27 cellular contexts compared by ENCODE assay signal in the genomic region with DNA sequence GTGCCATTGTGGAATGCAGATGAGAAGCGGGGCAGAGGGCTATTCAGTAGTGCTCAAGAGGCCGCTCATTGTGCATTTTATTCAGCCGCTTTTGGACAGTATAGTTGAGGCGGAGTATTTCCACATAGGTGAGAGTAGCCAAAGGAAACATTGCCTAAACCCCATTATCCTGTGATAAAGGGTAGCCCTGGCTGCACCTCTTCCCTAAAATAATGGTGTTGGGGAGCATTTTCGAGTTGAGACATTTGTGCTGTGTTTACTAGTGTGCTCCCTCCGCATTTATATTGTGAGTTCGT.
DNase-seq lines count a peak whose midpoint lies in the region; ATAC-seq and TF ChIP-seq lines count a peak whose summit lies in the region.
"Had no signal": no experiment of that assay in that cellular context is flagged by ENCODE, and none has a peak within 500 bp of the region (broad histone marks: within the 10 kb centered on the region; RNA-seq: fewer than 3 reads in every experiment).

No MANE protein-coding gene starts in this region.

- H3K79me1 ChIP-seq in mesendoderm (ENCODE audit: low read length) = no peaks in the 10 kb centered on the region

- peak in 1 of 4 donors; percentile 60 for ATAC-seq in psoas muscle
- no peak for ATAC-seq in HG03520 (IDR thresholded peaks at IDR 0.05; ENCODE audit: unreplicated experiment)
- ATAC-seq: body of pancreas, K562 had no signal

- no peak overlapping the region for H2BK120ac ChIP-seq in mesendoderm (ENCODE audit: low read depth, low read length)

- H4K5ac ChIP-seq in mesendoderm (ENCODE audit: low read length) = no peak overlapping the region

- H3K79me2 ChIP-seq in mesendoderm (ENCODE audit: control insufficient read depth, insufficient read depth, low read length) = no peaks in the 10 kb centered on the region

- H3K4me1 Mint-ChIP-seq in HFFc6 (ENCODE audit: low read depth) = peaks cover 29% of the 10 kb centered on the region

- H3K27ac ChIP-seq in VCaP = peak overlapping the region; percentile 56; the same call in 1 of the 2 replicates
- peak overlapping the region; percentile 96 for H3K27ac ChIP-seq in iPS DF 6.9 (ENCODE audit: low read length)
- peak overlapping the region; percentile 83 for H3K27ac ChIP-seq in psoas muscle
- no peak overlapping the region for H3K27ac ChIP-seq in mesendoderm (ENCODE audit: low read depth, low read length)
- H3K27ac ChIP-seq: body of pancreas had no signal

- no peak overlapping the region for H3K23ac ChIP-seq in mesendoderm (ENCODE audit: low read length)

- no peak overlapping the region for H3K4ac ChIP-seq in mesendoderm (ENCODE audit: low read depth, low read length)

- H3K9ac ChIP-seq in mesendoderm (ENCODE audit: low read length) = no peak overlapping the region

- H2BK5ac ChIP-seq in mesendoderm (ENCODE audit: low read length) = no peak overlapping the region

- WGBS in iPS DF 6.9 (ENCODE audit: insufficient coverage, insufficient read length) = no CpG with 5 or more reads among the region's 7 CpGs
- WGBS in psoas muscle, 3 donors = 80 to 93% (median 81%) methylated on average over 7 of the region's 7 CpGs
- no CpG with 5 or more reads among the region's 7 CpGs for WGBS in mesendoderm (ENCODE audit: extremely low coverage, insufficient coverage, low lambda C conversion rate)

- DNase-seq in HFFc6 (no peak), iPS DF 6.9 (ENCODE audit: low read depth, low spot score) (no peak), psoas muscle (no peak), mesendoderm (no peak), superior temporal gyrus (ENCODE audit: extremely low spot score) (no peak)
- no peak for DNase-seq in stimulated activated CD4-positive, alpha-beta T cell treated with anti-CD3 and anti-CD28 coated beads, Interleukin-1b, Interleukin-23, amount 100 ng/mL, for 48 hours
- DNase-seq: activated CD4-positive, alpha-beta T cell treated with anti-CD3 and anti-CD28 coated beads, Interleukin-2, amount 50 U/mL, for 4 hours; activated CD4-positive, CD25-positive, alpha-beta regulatory T cell; activated CD8-positive, alpha-beta memory T cell treated with anti-CD3 and anti-CD28 coated beads, Interleukin-2, amount 50 U/mL, for 4 hours; activated naive CD8-positive, alpha-beta T cell treated with anti-CD3 and anti-CD28 coated beads for 36 hours; body of pancreas; effector memory CD4-positive, alpha-beta T cell; kidney glomerular epithelial cell; MG63; NCI-H1417; NCI-H2081 treated with DMSO at 0.1 percent for 48 hours; retina; stimulated activated CD4-positive, alpha-beta T cell treated with anti-CD3 and anti-CD28 coated beads, Interleukin-12 subunit alpha, Interleukin-12 subunit beta, amount 100 ng/mL, for 4 hours; stimulated activated CD4-positive, alpha-beta T cell treated with anti-CD3 and anti-CD28 coated beads, Interleukin-4, amount 100 ng/mL, for 4 hours; stimulated activated naive CD4-positive, alpha-beta T cell treated with Interleukin-2 at 50 U/mL for 16 hours; T1000 had no signal

- H3K56ac ChIP-seq in mesendoderm (ENCODE audit: low read length) = no peak overlapping the region

- H3K27me3 Mint-ChIP-seq in HFFc6 (ENCODE audit: insufficient read depth) = no peaks in the 10 kb centered on the region
- H3K27me3 Mint-ChIP-seq: activated naive CD8-positive, alpha-beta T cell treated with anti-CD3 and anti-CD28 coated beads for 36 hours; memory B cell had no signal

- H2AK5ac ChIP-seq in mesendoderm (ENCODE audit: low read length) = no peak overlapping the region

- peaks cover 3% of the 10 kb centered on the region; the same call in 1 of the 2 replicates for H3K36me3 ChIP-seq in iPS DF 6.9 (ENCODE audit: control insufficient read depth, insufficient read depth, low read length)
- H3K36me3 ChIP-seq in psoas muscle (ENCODE audit: insufficient read depth in 1 of 2, low read depth in 1 of 2) = peaks cover 5 to 88% of the 10 kb centered on the region in 2 donors
- peaks cover 1% of the 10 kb centered on the region for H3K36me3 ChIP-seq in mesendoderm (ENCODE audit: control insufficient read depth, insufficient read depth, low read length)

- no peak overlapping the region for H2BK15ac ChIP-seq in mesendoderm (replicated peaks; ENCODE audit: low read depth)

- TF ChIP-seq CTCF in HFFc6 (IDR thresholded peaks at IDR 0.05) (no peak), VCaP (conservative IDR thresholded peaks at IDR 0.05) (no peak), psoas muscle (IDR thresholded peaks at IDR 0.05) (no peak)

- intact Hi-C loops in psoas muscle (cut with DNase I) = loop anchor here in 1 of 2 donors (5.0 kb wide), 1 partner anchor 58 kb away; no protein-coding TSS in a partner anchor

- H3K18ac ChIP-seq in mesendoderm (ENCODE audit: low read length) = no peak overlapping the region

- peak overlapping the region; percentile 69 for H3K4me3 Mint-ChIP-seq in HFFc6
- H3K4me3 Mint-ChIP-seq: activated naive CD8-positive, alpha-beta T cell treated with anti-CD3 and anti-CD28 coated beads for 36 hours; CD14-positive monocyte; memory B cell had no signal

- no peak overlapping the region for H3K4me2 ChIP-seq in mesendoderm (ENCODE audit: low read length)

- H4K8ac ChIP-seq in mesendoderm (ENCODE audit: low read depth, low read length) = no peak overlapping the region

- H3K27ac Mint-ChIP-seq in HFFc6 = peak overlapping the region; percentile 83
- H3K27ac Mint-ChIP-seq: activated naive CD8-positive, alpha-beta T cell treated with anti-CD3 and anti-CD28 coated beads for 36 hours; memory B cell had no signal

- no peaks in the 10 kb centered on the region for H3K27me3 ChIP-seq in iPS DF 6.9 (ENCODE audit: control insufficient read depth, insufficient read depth, low read length)
- H3K27me3 ChIP-seq in psoas muscle (ENCODE audit: insufficient read depth in 3 of 3, low read length in 2 of 3) = no peaks in the 10 kb centered on the region
- H3K27me3 ChIP-seq in mesendoderm (ENCODE audit: insufficient read depth, low read length, poor library complexity) = no peaks in the 10 kb centered on the region
- H3K27me3 ChIP-seq: body of pancreas, MG63, tibial nerve had no signal

- H3K4me3 ChIP-seq in iPS DF 6.9 (ENCODE audit: low read length) = no peak overlapping the region
- peak overlapping the region; percentile 45 for H3K4me3 ChIP-seq in psoas muscle
- H3K4me3 ChIP-seq in mesendoderm (ENCODE audit: low read length) = no peak overlapping the region
- H3K4me3 ChIP-seq: body of pancreas, K562, MG63, tibial nerve had no signal

- H3K9me3 ChIP-seq in iPS DF 6.9 (ENCODE audit: control insufficient read depth, insufficient read depth, low read length) (no peaks in the 10 kb centered on the region), psoas muscle (no peaks in the 10 kb centered on the region)
- H3K9me3 ChIP-seq: body of pancreas, MG63, tibial nerve had no signal

- peaks cover 32% of the 10 kb centered on the region for H3K36me3 Mint-ChIP-seq in HFFc6 (ENCODE audit: low read depth)

- peaks cover 8% of the 10 kb centered on the region for H3K4me1 ChIP-seq in iPS DF 6.9 (ENCODE audit: control insufficient read depth, insufficient read depth, low read length)
- H3K4me1 ChIP-seq in psoas muscle = peaks cover 18% of the 10 kb centered on the region
- no peaks in the 10 kb centered on the region for H3K4me1 ChIP-seq in mesendoderm (ENCODE audit: control insufficient read depth, low read depth, low read length)
- H3K4me1 ChIP-seq: body of pancreas had no signal

- H3K9me3 Mint-ChIP-seq in HFFc6 = no peaks in the 10 kb centered on the region
- H3K9me3 Mint-ChIP-seq: activated naive CD8-positive, alpha-beta T cell treated with anti-CD3 and anti-CD28 coated beads for 36 hours; CD14-positive monocyte; memory B cell had no signal
